Comparison of ENCODE assay signal across 14 cellular contexts in the genomic region with DNA sequence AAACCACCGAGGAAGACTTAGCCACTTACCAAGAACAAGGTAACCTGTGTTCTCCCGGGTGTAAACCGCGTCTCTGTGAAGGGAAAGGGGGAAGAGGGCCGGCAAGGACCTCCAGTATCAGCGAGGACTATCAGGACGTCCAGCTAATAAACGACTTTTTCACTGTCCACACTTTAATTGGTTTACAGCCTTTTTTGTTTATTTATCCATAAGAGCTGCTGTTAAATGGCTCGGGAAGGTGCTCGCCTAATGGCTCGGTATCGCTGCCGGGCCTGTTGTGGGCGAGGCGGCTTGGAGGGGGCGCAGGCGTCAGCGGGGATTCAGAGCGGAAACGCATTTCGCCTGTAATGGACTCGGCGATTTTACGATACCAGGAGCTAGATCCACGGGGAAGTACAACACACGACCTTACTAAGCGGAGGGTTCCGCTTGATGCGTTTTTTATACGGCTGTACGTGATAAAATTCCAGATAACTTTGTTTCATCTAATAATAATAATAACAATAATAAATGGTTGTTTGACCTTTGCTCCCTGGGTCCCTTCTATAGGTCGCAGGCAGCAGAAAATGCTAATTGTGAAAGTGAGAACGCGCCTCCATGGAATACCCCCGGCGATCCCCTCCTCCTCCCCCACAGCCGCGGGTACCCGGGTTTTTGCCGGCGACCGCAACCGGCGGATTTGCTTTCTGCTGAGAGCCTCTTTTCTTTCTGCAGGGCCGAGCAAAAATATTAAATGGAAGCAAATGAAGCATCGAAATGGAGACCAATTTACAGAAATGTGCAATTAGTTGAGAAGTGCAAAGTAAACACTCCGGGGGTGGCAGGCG. TPM values are rescaled to one million over a fixed set of nuclear protein-coding genes. Genes with fewer than 3 reads are reported as not detected.
DNase-seq lines count a peak whose midpoint lies in the region; ATAC-seq and TF ChIP-seq lines count a peak whose summit lies in the region.
"Had no signal": no experiment of that assay in that cellular context is flagged by ENCODE, and none has a peak within 500 bp of the region (broad histone marks: within the 10 kb centered on the region; RNA-seq: fewer than 3 reads in every experiment).

No MANE protein-coding gene starts in this region.

- CTCF ChIA-PET in Calu3 (lab: Charles Lee), result no interaction called here

- H3K4me1 Mint-ChIP-seq in Calu3 (ENCODE audit: low read depth, unreplicated experiment) (peaks cover 12% of the 10 kb centered on the region), osteocyte (ENCODE audit: unreplicated experiment) (peaks cover 18% of the 10 kb centered on the region)
- H3K4me1 Mint-ChIP-seq in activated naive CD8-positive, alpha-beta T cell treated with anti-CD3 and anti-CD28 coated beads, Interleukin-2, amount 10 ng/mL, durations not matched to agents 7 days and 5 days, result peaks cover 11% of the 10 kb centered on the region
- H3K4me1 Mint-ChIP-seq in naive thymus-derived CD8-positive, alpha-beta T cell, result peaks cover 14 to 30% (median 28%) of the 10 kb centered on the region in 4 donors

- DNase-seq in Calu3, result no peak
- DNase-seq in H7, result peak; percentile 67
- no peak for DNase-seq in activated naive CD8-positive, alpha-beta T cell treated with anti-CD3 and anti-CD28 coated beads, Interleukin-2, amount 10 ng/mL, durations not matched to agents 7 days and 5 days
- DNase-seq in naive thymus-derived CD8-positive, alpha-beta T cell, result no peak
- no peak for DNase-seq in NCI-H82 treated with DMSO at 0.1 percent for 48 hours (lab: John Stamatoyannopoulos, UW; ENCODE audit: unreplicated experiment)
- DNase-seq in left lobe of liver (ENCODE audit: low spot score), result no peak
- DNase-seq in osteocyte (ENCODE audit: extremely low spot score, unreplicated experiment), result no peak
- DNase-seq: activated CD4-positive, alpha-beta T cell treated with anti-CD3 and anti-CD28 coated beads for 1 hour; Kasumi-1; Right ventricle myocardium superior; stimulated activated CD4-positive, alpha-beta T cell treated with anti-CD3 and anti-CD28 coated beads, Interleukin-4, amount 100 ng/mL, for 4 hours had no signal

- no peaks in the 10 kb centered on the region for H3K36me3 ChIP-seq in H7 (replicated peaks; ENCODE audit: control insufficient read depth, insufficient read depth, low read length)

- H3K36me3 Mint-ChIP-seq in Calu3 (ENCODE audit: insufficient read depth, unreplicated experiment) (peaks cover 20% of the 10 kb centered on the region), osteocyte (ENCODE audit: unreplicated experiment) (no peaks in the 10 kb centered on the region)
- H3K36me3 Mint-ChIP-seq in activated naive CD8-positive, alpha-beta T cell treated with anti-CD3 and anti-CD28 coated beads, Interleukin-2, amount 10 ng/mL, durations not matched to agents 7 days and 5 days, result no peaks in the 10 kb centered on the region
- H3K36me3 Mint-ChIP-seq in naive thymus-derived CD8-positive, alpha-beta T cell, result peaks cover 0 to 2% (median 0%) of the 10 kb centered on the region in 3 donors

- H3K27me3 Mint-ChIP-seq in Calu3 (ENCODE audit: unreplicated experiment) (no peaks in the 10 kb centered on the region), osteocyte (ENCODE audit: unreplicated experiment) (peaks cover 72% of the 10 kb centered on the region)
- H3K27me3 Mint-ChIP-seq in activated naive CD8-positive, alpha-beta T cell treated with anti-CD3 and anti-CD28 coated beads, Interleukin-2, amount 10 ng/mL, durations not matched to agents 7 days and 5 days, result peaks cover 75% of the 10 kb centered on the region
- H3K27me3 Mint-ChIP-seq in naive thymus-derived CD8-positive, alpha-beta T cell, result peaks cover 35 to 83% (median 56%) of the 10 kb centered on the region in 5 donors

- TF ChIP-seq CTCF in Calu3 (IDR thresholded peaks at IDR 0.05; ENCODE audit: unreplicated experiment), result no peak
- no peak for TF ChIP-seq CTCF in osteocyte (IDR thresholded peaks at IDR 0.05)

- H3K27me3 ChIP-seq in H7 (ENCODE audit: control insufficient read depth, insufficient read depth, low read length), result peaks cover 85% of the 10 kb centered on the region

- ATAC-seq in activated naive CD8-positive, alpha-beta T cell treated with anti-CD3 and anti-CD28 coated beads, Interleukin-2, amount 10 ng/mL, durations not matched to agents 7 days and 5 days (ENCODE audit: low read depth), result no peak
- ATAC-seq in naive thymus-derived CD8-positive, alpha-beta T cell, result no peak
- no peak for ATAC-seq in HG02571 (IDR thresholded peaks at IDR 0.05; ENCODE audit: unreplicated experiment)
- ATAC-seq in left lobe of liver, result no peak

- H3K4me3 ChIP-seq in H7 (ENCODE audit: insufficient read depth, low read depth, low read length), result no peak overlapping the region

- intact Hi-C loops in Calu3 (cut with micrococcal nuclease; ENCODE audit: unreplicated experiment), result no loop called here

- POLR2A ChIA-PET in activated naive CD8-positive, alpha-beta T cell treated with anti-CD3 and anti-CD28 coated beads, Interleukin-2, amount 10 ng/mL, durations not matched to agents 7 days and 5 days (lab: Charles Lee), result no interaction called here
- POLR2A ChIA-PET in naive thymus-derived CD8-positive, alpha-beta T cell (lab: Charles Lee), result no interaction called here

- no TSS peak for BruUV-seq in Calu3 (replicated peaks; lab: Mats Ljungman, UMichigan)

- peak overlapping the region; percentile 67 for H3K4me3 Mint-ChIP-seq in Calu3 (ENCODE audit: low read depth, unreplicated experiment)
- H3K4me3 Mint-ChIP-seq in activated naive CD8-positive, alpha-beta T cell treated with anti-CD3 and anti-CD28 coated beads, Interleukin-2, amount 10 ng/mL, durations not matched to agents 7 days and 5 days, result peak overlapping the region; percentile 42
- H3K4me3 Mint-ChIP-seq in naive thymus-derived CD8-positive, alpha-beta T cell, result peak overlapping the region; percentile 40 to 86 (median 76)
- no peak overlapping the region for H3K4me3 Mint-ChIP-seq in osteocyte (ENCODE audit: unreplicated experiment)

- no peak overlapping the region for H3K27ac Mint-ChIP-seq in Calu3 (ENCODE audit: unreplicated experiment)
- peak overlapping the region; percentile 78 for H3K27ac Mint-ChIP-seq in activated naive CD8-positive, alpha-beta T cell treated with anti-CD3 and anti-CD28 coated beads, Interleukin-2, amount 10 ng/mL, durations not matched to agents 7 days and 5 days
- H3K27ac Mint-ChIP-seq in naive thymus-derived CD8-positive, alpha-beta T cell, result no peak overlapping the region
- no peak overlapping the region for H3K27ac Mint-ChIP-seq in osteocyte (ENCODE audit: unreplicated experiment)

- H3K9me3 Mint-ChIP-seq in Calu3 (ENCODE audit: low read depth, unreplicated experiment) (no peaks in the 10 kb centered on the region), osteocyte (ENCODE audit: unreplicated experiment) (no peaks in the 10 kb centered on the region)
- H3K9me3 Mint-ChIP-seq in activated naive CD8-positive, alpha-beta T cell treated with anti-CD3 and anti-CD28 coated beads, Interleukin-2, amount 10 ng/mL, durations not matched to agents 7 days and 5 days, result no peaks in the 10 kb centered on the region
- peaks cover 0 to 3% (median 0%) of the 10 kb centered on the region in 9 donors for H3K9me3 Mint-ChIP-seq in naive thymus-derived CD8-positive, alpha-beta T cell

RNA-seq across cellular contexts. Expression of a gene that starts 2.5 kb away (rescaled TPM):
- total RNA-seq in Calu3 (2022) (1.2 and 1.8 TPM in 2 replicates), left lobe of liver (0.70 TPM), osteocyte (not detected in 2 replicates)
- not detected in 2 replicates for total RNA-seq in H7 (2014; rRNA removed; shearing (Covaris generic))
- not detected for total RNA-seq in activated naive CD8-positive, alpha-beta T cell treated with anti-CD3 and anti-CD28 coated beads, Interleukin-2, amount 10 ng/mL, durations not matched to agents 7 days and 5 days
- not detected for total RNA-seq in naive thymus-derived CD8-positive, alpha-beta T cell
- not detected for polyA plus RNA-seq in naive thymus-derived CD8-positive, alpha-beta T cell
- total RNA-seq: epithelial cell of proximal tubule, omental fat pad, Right ventricle myocardium superior had no signal

RNA-seq across cellular contexts. Expression of a gene that starts 51.8 kb away (rescaled TPM):
- total RNA-seq in Calu3 (2022) (1.0 TPM in 1 of 2 replicates, not detected in the other), left lobe of liver (not detected), osteocyte (not detected in 2 replicates)
- 0.04 TPM in 1 of 2 replicates, not detected in the other for total RNA-seq in H7 (2014; rRNA removed; shearing (Covaris generic))
- not detected for total RNA-seq in activated naive CD8-positive, alpha-beta T cell treated with anti-CD3 and anti-CD28 coated beads, Interleukin-2, amount 10 ng/mL, durations not matched to agents 7 days and 5 days
- total RNA-seq in naive thymus-derived CD8-positive, alpha-beta T cell, result not detected
- polyA plus RNA-seq in naive thymus-derived CD8-positive, alpha-beta T cell, result not detected
- total RNA-seq: epithelial cell of proximal tubule, omental fat pad, Right ventricle myocardium superior had no signal
